Comparison of ENCODE assay signal across 28 cellular contexts in genomic region chr1:157700305-157700704, GRCh38. TPM values are rescaled to one million over a fixed set of nuclear protein-coding genes. Genes with fewer than 3 reads are reported as not detected.
DNase-seq lines count a peak whose midpoint lies in the region; ATAC-seq and TF ChIP-seq lines count a peak whose summit lies in the region.
"Had no signal": no experiment of that assay in that cellular context is flagged by ENCODE, and none has a peak within 500 bp of the region (broad histone marks: within the 10 kb centered on the region; RNA-seq: fewer than 3 reads in every experiment).

No MANE protein-coding gene starts in this region.

- no peak for TF ChIP-seq CTCF in dorsolateral prefrontal cortex (IDR thresholded peaks at IDR 0.05 in 54 of 56, conservative IDR thresholded peaks at IDR 0.05 in 2 of 56; ENCODE audit: low read depth in 1 of 56, partially characterized antibody in 56 of 56)

- peaks cover 69% of the 10 kb centered on the region for H3K4me1 ChIP-seq in Karpas-422 (ENCODE audit: low read length)

- CTCF ChIA-PET in activated CD4-positive, alpha-beta T cell treated with anti-CD3 and anti-CD28 coated beads for 36 hours (lab: Charles Lee), result interaction anchor here (1.8 kb wide), 1 partner anchor 9 kb away, joined by 7 read pairs; no protein-coding TSS in a partner anchor

- peak overlapping the region; percentile 46 for H3K4me2 ChIP-seq in Karpas-422 (ENCODE audit: low read depth, low read length, poor library complexity, severe bottlenecking)

- POLR2A ChIA-PET in activated CD4-positive, alpha-beta T cell treated with anti-CD3 and anti-CD28 coated beads for 36 hours (lab: Charles Lee), result no interaction called here

- peak overlapping the region; percentile 8 for H3K27ac ChIP-seq in Karpas-422 (ENCODE audit: low read length)
- H3K27ac ChIP-seq in dorsolateral prefrontal cortex, result no peak overlapping the region

- H3K4me3 Mint-ChIP-seq in activated CD4-positive, alpha-beta T cell treated with anti-CD3 and anti-CD28 coated beads for 36 hours, result no peak overlapping the region
- peak overlapping the region; percentile 39 for H3K4me3 Mint-ChIP-seq in activated naive CD8-positive, alpha-beta T cell treated with anti-CD3 and anti-CD28 coated beads, Interleukin-2, amount 50 U/mL, for 24 hours
- H3K4me3 Mint-ChIP-seq in stimulated activated effector memory CD8-positive, alpha-beta T cell treated with anti-CD3 and anti-CD28 coated beads, Interleukin-12 subunit alpha, Interleukin-12 subunit beta, amount 100 ng/mL, for 72 hours, result peak overlapping the region; percentile 65
- H3K4me3 Mint-ChIP-seq: type B pancreatic cell had no signal

- H4K20me1 ChIP-seq in Karpas-422 (ENCODE audit: insufficient read depth, low read depth, low read length), result no peaks in the 10 kb centered on the region

- H3K9me3 Mint-ChIP-seq in activated CD4-positive, alpha-beta T cell treated with anti-CD3 and anti-CD28 coated beads for 36 hours (ENCODE audit: low read depth), result no peaks in the 10 kb centered on the region
- no peaks in the 10 kb centered on the region for H3K9me3 Mint-ChIP-seq in activated naive CD8-positive, alpha-beta T cell treated with anti-CD3 and anti-CD28 coated beads, Interleukin-2, amount 50 U/mL, for 24 hours
- H3K9me3 Mint-ChIP-seq in stimulated activated effector memory CD8-positive, alpha-beta T cell treated with anti-CD3 and anti-CD28 coated beads, Interleukin-12 subunit alpha, Interleukin-12 subunit beta, amount 100 ng/mL, for 72 hours, result no peaks in the 10 kb centered on the region
- H3K9me3 Mint-ChIP-seq: CD4-positive, alpha-beta T cell; type B pancreatic cell had no signal

- no peaks in the 10 kb centered on the region for H3K36me3 Mint-ChIP-seq in activated CD4-positive, alpha-beta T cell treated with anti-CD3 and anti-CD28 coated beads for 36 hours (ENCODE audit: low read depth)
- H3K36me3 Mint-ChIP-seq in activated naive CD8-positive, alpha-beta T cell treated with anti-CD3 and anti-CD28 coated beads, Interleukin-2, amount 50 U/mL, for 24 hours (ENCODE audit: low read depth), result no peaks in the 10 kb centered on the region
- H3K36me3 Mint-ChIP-seq in stimulated activated effector memory CD8-positive, alpha-beta T cell treated with anti-CD3 and anti-CD28 coated beads, Interleukin-12 subunit alpha, Interleukin-12 subunit beta, amount 100 ng/mL, for 72 hours, result peaks cover 40% of the 10 kb centered on the region
- H3K36me3 Mint-ChIP-seq: type B pancreatic cell had no signal

- H3K27ac Mint-ChIP-seq in activated CD4-positive, alpha-beta T cell treated with anti-CD3 and anti-CD28 coated beads for 36 hours, result no peak overlapping the region
- no peak overlapping the region for H3K27ac Mint-ChIP-seq in activated naive CD8-positive, alpha-beta T cell treated with anti-CD3 and anti-CD28 coated beads, Interleukin-2, amount 50 U/mL, for 24 hours
- peak overlapping the region; percentile 84 for H3K27ac Mint-ChIP-seq in stimulated activated effector memory CD8-positive, alpha-beta T cell treated with anti-CD3 and anti-CD28 coated beads, Interleukin-12 subunit alpha, Interleukin-12 subunit beta, amount 100 ng/mL, for 72 hours
- H3K27ac Mint-ChIP-seq: CD4-positive, alpha-beta T cell; type B pancreatic cell had no signal

- ATAC-seq in activated CD4-positive, alpha-beta T cell treated with anti-CD3 and anti-CD28 coated beads for 36 hours, result peak; percentile 18
- ATAC-seq in activated naive CD8-positive, alpha-beta T cell treated with anti-CD3 and anti-CD28 coated beads, Interleukin-2, amount 50 U/mL, for 24 hours, result no peak
- ATAC-seq in stimulated activated effector memory CD8-positive, alpha-beta T cell treated with anti-CD3 and anti-CD28 coated beads, Interleukin-12 subunit alpha, Interleukin-12 subunit beta, amount 100 ng/mL, for 72 hours, result no peak
- ATAC-seq in HG02938 (IDR thresholded peaks at IDR 0.05; ENCODE audit: unreplicated experiment), result no peak
- ATAC-seq: esophagus mucosa, left ventricle myocardium superior, Panc1 had no signal

- H3K9me3 ChIP-seq in Karpas-422 (ENCODE audit: low read length), result no peaks in the 10 kb centered on the region

- no peaks in the 10 kb centered on the region for H3K79me2 ChIP-seq in Karpas-422 (ENCODE audit: low read length)

- no peaks in the 10 kb centered on the region for H3K9me2 ChIP-seq in Karpas-422 (replicated peaks; ENCODE audit: insufficient read depth, low read length)

- peaks cover 2% of the 10 kb centered on the region for H3K4me1 Mint-ChIP-seq in activated CD4-positive, alpha-beta T cell treated with anti-CD3 and anti-CD28 coated beads for 36 hours
- H3K4me1 Mint-ChIP-seq in activated naive CD8-positive, alpha-beta T cell treated with anti-CD3 and anti-CD28 coated beads, Interleukin-2, amount 50 U/mL, for 24 hours, result peaks cover 33% of the 10 kb centered on the region
- peaks cover 24% of the 10 kb centered on the region for H3K4me1 Mint-ChIP-seq in stimulated activated effector memory CD8-positive, alpha-beta T cell treated with anti-CD3 and anti-CD28 coated beads, Interleukin-12 subunit alpha, Interleukin-12 subunit beta, amount 100 ng/mL, for 72 hours

- no peaks in the 10 kb centered on the region; the same call in 1 of the 2 replicates for H3K36me3 ChIP-seq in Karpas-422 (ENCODE audit: insufficient read depth, low read length)

- H3K27me3 Mint-ChIP-seq in activated CD4-positive, alpha-beta T cell treated with anti-CD3 and anti-CD28 coated beads for 36 hours, result peaks cover 11% of the 10 kb centered on the region
- H3K27me3 Mint-ChIP-seq in activated naive CD8-positive, alpha-beta T cell treated with anti-CD3 and anti-CD28 coated beads, Interleukin-2, amount 50 U/mL, for 24 hours, result peaks cover 4% of the 10 kb centered on the region

- peak overlapping the region; percentile 1; the same call in 1 of the 2 replicates for H2AFZ ChIP-seq in Karpas-422 (ENCODE audit: low read length)

- peak overlapping the region; percentile 17 for H3K4me3 ChIP-seq in Karpas-422 (ENCODE audit: low read length)
- H3K4me3 ChIP-seq in dorsolateral prefrontal cortex, result no peak overlapping the region

- peak overlapping the region; percentile 59 for H3K9ac ChIP-seq in Karpas-422 (ENCODE audit: low read length)

- H3K27me3 ChIP-seq in Karpas-422 (ENCODE audit: low read length), result no peaks in the 10 kb centered on the region
- peaks cover 0 to 25% (median 0%) of the 10 kb centered on the region in 45 donors for H3K27me3 ChIP-seq in dorsolateral prefrontal cortex

- no peak for DNase-seq in activated CD4-positive, alpha-beta T cell treated with anti-CD3 and anti-CD28 coated beads for 36 hours
- no peak for DNase-seq in activated CD4-positive, alpha-beta T cell treated with anti-CD3 and anti-CD28 coated beads, Interleukin-2, amount 50 U/mL, for 4 hours
- peak; percentile 52 for DNase-seq in Karpas-422
- no peak for DNase-seq in activated naive CD8-positive, alpha-beta T cell treated with anti-CD3 and anti-CD28 coated beads, Interleukin-2, amount 50 U/mL, for 24 hours
- no peak for DNase-seq in stimulated activated effector memory CD8-positive, alpha-beta T cell treated with anti-CD3 and anti-CD28 coated beads, Interleukin-12 subunit alpha, Interleukin-12 subunit beta, amount 100 ng/mL, for 72 hours (ENCODE audit: low spot score in 2 of 2)
- no peak for DNase-seq in dorsolateral prefrontal cortex
- no peak for DNase-seq in HT-29 (ENCODE audit: low spot score)
- DNase-seq: 8988T; activated CD4-positive, alpha-beta T cell treated with anti-CD3 and anti-CD28 coated beads for 4 hours; activated naive CD4-positive, alpha-beta T cell; caudate nucleus; CD4-positive, alpha-beta T cell; GOT3; head of caudate nucleus; left ventricle myocardium superior; NCI-H1105; NCI-H187 treated with DMSO at 0.1 percent for 48 hours; NCI-H526; nucleus accumbens; Right ventricle myocardium superior; stimulated activated CD4-positive, alpha-beta T cell treated with anti-CD3 and anti-CD28 coated beads, Interleukin-4, amount 100 ng/mL, for 24 hours had no signal

- intact Hi-C loops in activated CD4-positive, alpha-beta T cell treated with anti-CD3 and anti-CD28 coated beads for 36 hours (cut with DNase I, micrococcal nuclease), result loop anchor here in 1 of 2 experiments (5.0 kb wide), 1 partner anchor 62 kb away; no protein-coding TSS in a partner anchor
- intact Hi-C loops in dorsolateral prefrontal cortex (cut with DNase I), result no loop called here

RNA-seq across cellular contexts. Expression of gene FCRL3, which starts 0.3 kb away (rescaled TPM):
- 1 to 10 TPM; 1.1 to 1.2 TPM for total RNA-seq in activated CD4-positive, alpha-beta T cell treated with anti-CD3 and anti-CD28 coated beads for 36 hours
- 24.7 and 45.8 TPM in 2 replicates for total RNA-seq in Karpas-422 (2014; rRNA removed; shearing (Covaris generic); ENCODE audit: low replicate concordance)
- total RNA-seq in dorsolateral prefrontal cortex, result under 1 TPM in 9 of 120 experiments, not detected in 111; 0.07 to 0.60 (median 0.21) TPM
- not detected in 2 replicates for total RNA-seq in HT-29 (2014; rRNA removed; shearing (Covaris generic))
- total RNA-seq: Daoy, fibroblast of villous mesenchyme, left ventricle myocardium superior, pulmonary artery endothelial cell, Right ventricle myocardium superior had no signal

Comparison
In these comparisons a context has a peak if more than half of its experiments do, and no peak if none do; other contexts are left out.
1. RNA of gene FCRL3, which starts 0.3 kb away (total RNA-seq): 24.7 to 45.8 TPM in Karpas-422; 1.1 to 1.2 TPM in activated CD4-positive, alpha-beta T cell treated with anti-CD3 and anti-CD28 coated beads for 36 hours, 0.07 to 0.60 TPM in dorsolateral prefrontal cortex and not detected in HT-29; every median in the first group is over 10 times any median in the second.